In the genomic region with DNA sequence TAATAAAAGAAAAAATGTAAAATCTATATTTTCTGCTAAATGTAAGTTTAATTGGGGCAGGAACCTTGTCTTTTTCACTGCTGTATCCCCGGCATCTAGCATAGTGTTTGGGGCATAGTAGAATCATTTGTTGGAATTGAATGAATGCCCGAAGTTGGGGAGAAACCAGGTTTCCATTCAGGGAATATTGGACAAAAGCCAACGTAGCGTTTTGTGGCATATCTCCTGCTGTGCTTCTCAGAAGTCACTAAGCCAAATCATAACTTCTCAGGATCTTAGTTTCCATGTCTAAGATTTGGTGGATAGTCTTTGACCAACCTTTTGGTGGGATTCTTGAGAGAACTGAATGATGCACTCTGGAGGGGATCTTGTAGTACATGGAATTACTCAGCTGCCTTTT, we compare ENCODE assay signal across 30 cellular contexts.
"Had no signal": no experiment of that assay in that cellular context is flagged by ENCODE, and none has a peak within 500 bp of the region (broad histone marks: within the 10 kb centered on the region; RNA-seq: fewer than 3 reads in every experiment).

No MANE protein-coding gene starts in this region.

- H3K27me3 ChIP-seq: ascending aorta, body of pancreas, brain microvascular endothelial cell, breast epithelium had no signal

- ATAC-seq: activated CD8-positive, alpha-beta T cell treated with anti-CD3 and anti-CD28 coated beads for 36 hours; activated naive CD8-positive, alpha-beta T cell treated with anti-CD3 and anti-CD28 coated beads, Interleukin-2, amount 50 U/mL, for 24 hours; activated T-cell treated with anti-CD3 and anti-CD28 coated beads, Interleukin-2, amount 50 U/mL, for 4 hours; activated T-cell treated with anti-CD3 and anti-CD28 coated beads, Interleukin-2, amount 50 U/mL, for 72 hours; activated T-helper 17 cell treated with anti-CD3 and anti-CD28 coated beads, Interleukin-2, amount 50 U/mL, for 72 hours; body of pancreas had no signal

- H3K4me1 ChIP-seq: ascending aorta, body of pancreas, breast epithelium had no signal

- H3K36me3 ChIP-seq: ascending aorta, brain microvascular endothelial cell, breast epithelium had no signal

- H3K9me3 ChIP-seq: ascending aorta, body of pancreas, breast epithelium had no signal

- DNase-seq: activated B cell treated with CpG ODN at 0.5 μM for 24 hours; activated CD4-positive, alpha-beta memory T cell treated with anti-CD3 and anti-CD28 coated beads for 36 hours; activated CD4-positive, alpha-beta T cell treated with anti-CD3 and anti-CD28 coated beads for 4 hours; activated CD4-positive, alpha-beta T cell treated with anti-CD3 and anti-CD28 coated beads, Interleukin-2, amount 10 ng/mL, durations not matched to agents 24 days and 14 days; activated CD4-positive, alpha-beta T cell treated with anti-CD3 and anti-CD28 coated beads, Interleukin-2, amount 50 U/mL, for 1 hour; activated CD4-positive, alpha-beta T cell treated with anti-CD3 and anti-CD28 coated beads, Interleukin-2, amount 50 U/mL, for 4 hours; activated CD4-positive, CD25-positive, alpha-beta regulatory T cell treated with anti-CD3 and anti-CD28 coated beads, Interleukin-2, amount 50 U/mL, for 72 hours; activated CD8-positive, alpha-beta memory T cell treated with anti-CD3 and anti-CD28 coated beads, Interleukin-2, amount 50 U/mL, for 4 hours; activated CD8-positive, alpha-beta T cell treated with anti-CD3 and anti-CD28 coated beads for 36 hours; activated effector memory CD4-positive, alpha-beta T cell treated with anti-CD3 and anti-CD28 coated beads, Interleukin-2, amount 50 U/mL, for 16 hours; activated naive CD4-positive, alpha-beta T cell treated with anti-CD3 and anti-CD28 coated beads, Interleukin-2, amount 10 ng/mL, durations not matched to agents 7 days and 5 days; activated naive CD4-positive, alpha-beta T cell treated with Interleukin-2 at 50 U/mL for 16 hours; activated naive CD8-positive, alpha-beta T cell treated with anti-CD3 and anti-CD28 coated beads, Interleukin-2, amount 10 ng/mL, durations not matched to agents 7 days and 5 days; activated naive CD8-positive, alpha-beta T cell treated with anti-CD3 and anti-CD28 coated beads, Interleukin-2, amount 50 U/mL, for 24 hours; activated T-cell treated with anti-CD3 and anti-CD28 coated beads for 4 hours; activated T-cell treated with anti-CD3 and anti-CD28 coated beads, Interleukin-2, amount 50 U/mL, for 1 hour; activated T-cell treated with anti-CD3 and anti-CD28 coated beads, Interleukin-2, amount 50 U/mL, for 4 hours; activated T-cell treated with anti-CD3 and anti-CD28 coated beads, Interleukin-2, amount 50 U/mL, for 72 hours; amygdala; anterior cingulate cortex; body of pancreas; brain microvascular endothelial cell; central memory CD4-positive, alpha-beta T cell; T-helper 1 cell; T-helper 2 cell; T-helper 9 cell had no signal

- H3K4me3 ChIP-seq: ascending aorta, body of pancreas, breast epithelium had no signal

- H3K27ac ChIP-seq: ascending aorta, body of pancreas, brain microvascular endothelial cell, breast epithelium, VCaP had no signal
